In the genomic region with DNA sequence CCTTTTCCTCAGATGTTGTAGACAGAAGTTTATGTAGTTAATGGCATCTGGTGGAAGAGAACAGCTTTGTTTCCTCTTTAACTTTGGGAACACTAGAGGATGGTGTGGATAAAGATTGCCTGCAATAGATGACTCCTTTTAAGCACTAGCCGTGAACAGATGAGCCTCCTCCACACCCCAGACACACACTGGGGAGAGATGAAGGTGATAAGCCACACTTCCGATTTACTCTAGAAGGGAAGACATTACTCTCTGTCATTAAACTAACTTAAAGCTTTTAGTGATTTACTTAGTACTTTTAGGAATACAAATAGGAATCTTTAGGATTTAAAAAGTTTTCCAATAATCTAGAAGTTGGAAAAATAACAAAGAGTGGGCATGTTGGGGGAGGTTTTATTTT, we compare ENCODE assay signal across 30 cellular contexts. TPM values are rescaled to one million over a fixed set of nuclear protein-coding genes. Genes with fewer than 3 reads are reported as not detected.
"Had no signal": no experiment of that assay in that cellular context is flagged by ENCODE, and none has a peak within 500 bp of the region (broad histone marks: within the 10 kb centered on the region; RNA-seq: fewer than 3 reads in every experiment).

No MANE protein-coding gene starts in this region.

- H3K27me3 ChIP-seq: dorsolateral prefrontal cortex, esophagus squamous epithelium, heart right ventricle, ovary, sigmoid colon, tibial nerve, upper lobe of left lung had no signal

- H3K27ac ChIP-seq: dorsolateral prefrontal cortex, esophagus squamous epithelium, heart right ventricle, lower lobe of right lung, ovary, psoas muscle, sigmoid colon, thoracic aorta, tibial nerve, upper lobe of left lung had no signal

- DNase-seq: dorsolateral prefrontal cortex; effector CD4-positive, alpha-beta T cell; erythroblast; esophagus squamous epithelium; foreskin melanocyte; glutamatergic neuron; heart right ventricle; hippocampal formation; left cardiac atrium; left ventricle myocardium superior; lower lobe of right lung; naive thymus-derived CD8-positive, alpha-beta T cell; occipital lobe; ovary; posterior cingulate gyrus; psoas muscle; right cardiac atrium; sigmoid colon; stimulated activated CD4-positive, alpha-beta T cell treated with anti-CD3 and anti-CD28 coated beads, Interleukin-2, amount 100 ng/mL, for 24 hours; stimulated activated CD4-positive, alpha-beta T cell treated with anti-CD3 and anti-CD28 coated beads, Interleukin-4, amount 100 ng/mL, for 24 hours; stimulated activated naive CD8-positive, alpha-beta T cell treated with anti-CD3 and anti-CD28 coated beads, Interleukin-15, Interleukin-2, amounts not matched to agents 100 U/mL and 50 U/mL, for 24 hours; substantia nigra; upper lobe of left lung had no signal

- H3K4me1 Mint-ChIP-seq: stimulated activated memory B cell treated with anti-CD40 and anti-IgM and Interleukin-4, amounts not matched to agents 10 μg/mL and 1 μg/mL and 100 μg/mL, for 72 hours had no signal

- H3K27me3 Mint-ChIP-seq: naive thymus-derived CD8-positive, alpha-beta T cell; stimulated activated memory B cell treated with anti-CD40 and anti-IgM and Interleukin-4, amounts not matched to agents 10 μg/mL and 1 μg/mL and 100 μg/mL, for 72 hours had no signal

- ATAC-seq: heart right ventricle; left cardiac atrium; left ventricle myocardium superior; lower lobe of right lung; naive thymus-derived CD8-positive, alpha-beta T cell; psoas muscle; stimulated activated memory B cell treated with anti-CD40 and anti-IgM and Interleukin-4, amounts not matched to agents 10 μg/mL and 1 μg/mL and 100 μg/mL, for 72 hours; stimulated activated naive CD8-positive, alpha-beta T cell treated with anti-CD3 and anti-CD28 coated beads, Interleukin-15, Interleukin-2, amounts not matched to agents 100 U/mL and 50 U/mL, for 24 hours had no signal

- H3K9me3 ChIP-seq: esophagus squamous epithelium, heart right ventricle, lower lobe of right lung, ovary, psoas muscle, sigmoid colon, thoracic aorta, tibial nerve, upper lobe of left lung had no signal

- H3K36me3 ChIP-seq: ovary had no signal

- FAIRE-seq: colon, islet of Langerhans, urothelium cell line had no signal

- H3K27ac Mint-ChIP-seq: stimulated activated memory B cell treated with anti-CD40 and anti-IgM and Interleukin-4, amounts not matched to agents 10 μg/mL and 1 μg/mL and 100 μg/mL, for 72 hours had no signal

- H3K9me3 Mint-ChIP-seq: naive thymus-derived CD8-positive, alpha-beta T cell; stimulated activated memory B cell treated with anti-CD40 and anti-IgM and Interleukin-4, amounts not matched to agents 10 μg/mL and 1 μg/mL and 100 μg/mL, for 72 hours had no signal

- H3K4me3 Mint-ChIP-seq: naive thymus-derived CD8-positive, alpha-beta T cell; stimulated activated memory B cell treated with anti-CD40 and anti-IgM and Interleukin-4, amounts not matched to agents 10 μg/mL and 1 μg/mL and 100 μg/mL, for 72 hours had no signal

- H3K4me1 ChIP-seq: psoas muscle had no signal

- H3K4me3 ChIP-seq: dorsolateral prefrontal cortex, esophagus squamous epithelium, heart right ventricle, lower lobe of right lung, ovary, psoas muscle, sigmoid colon, thoracic aorta, tibial nerve, upper lobe of left lung had no signal

RNA-seq across cellular contexts. Expression of gene CDNF, which starts 7.1 kb away (rescaled TPM):
- total RNA-seq: kidney epithelial cell had no signal
